8 cellular contexts compared by ENCODE assay signal in genomic region chr10:61899045-61899444, GRCh38. TPM values are rescaled to one million over a fixed set of nuclear protein-coding genes. Genes with fewer than 3 reads are reported as not detected.
DNase-seq lines count a peak whose midpoint lies in the region; FAIRE-seq and TF ChIP-seq lines count a peak whose summit lies in the region.

No MANE protein-coding gene starts in this region.

- peak overlapping the region; percentile 88 to 96 for H3K4me3 Mint-ChIP-seq in CD14-positive monocyte
- peak overlapping the region; percentile 95 for H3K4me3 Mint-ChIP-seq in activated T-helper 2 cell treated with anti-CD3 and anti-CD28 coated beads, Interferon-gamma antibody, Interleukin-2, Interleukin-4, amounts not matched to agents 10 μg/mL and 5 μg/mL and 100 μg/mL, durations not matched to agents 14 hours and 24 hours and 36 hours (ENCODE audit: low read depth)

- no peak for FAIRE-seq in HTR-8/SVneo (lab: Jason Lieb, UNC)

- TF ChIP-seq CTCF in CD14-positive monocyte (IDR thresholded peaks at IDR 0.05): no peak

- H3K27ac Mint-ChIP-seq in CD14-positive monocyte: peak overlapping the region; percentile 95 to 100 (median 99)
- peak overlapping the region; percentile 97 for H3K27ac Mint-ChIP-seq in activated T-helper 2 cell treated with anti-CD3 and anti-CD28 coated beads, Interferon-gamma antibody, Interleukin-2, Interleukin-4, amounts not matched to agents 10 μg/mL and 5 μg/mL and 100 μg/mL, durations not matched to agents 14 hours and 24 hours and 36 hours

- H3K27me3 Mint-ChIP-seq in CD14-positive monocyte (ENCODE audit: low read depth in 3 of 3): peaks cover 0 to 2% (median 0%) of the 10 kb centered on the region in 3 donors
- H3K27me3 Mint-ChIP-seq in activated T-helper 2 cell treated with anti-CD3 and anti-CD28 coated beads, Interferon-gamma antibody, Interleukin-2, Interleukin-4, amounts not matched to agents 10 μg/mL and 5 μg/mL and 100 μg/mL, durations not matched to agents 14 hours and 24 hours and 36 hours (ENCODE audit: low read depth): no peaks in the 10 kb centered on the region

- H3K36me3 Mint-ChIP-seq in CD14-positive monocyte: no peaks in the 10 kb centered on the region
- peaks cover 5% of the 10 kb centered on the region for H3K36me3 Mint-ChIP-seq in activated T-helper 2 cell treated with anti-CD3 and anti-CD28 coated beads, Interferon-gamma antibody, Interleukin-2, Interleukin-4, amounts not matched to agents 10 μg/mL and 5 μg/mL and 100 μg/mL, durations not matched to agents 14 hours and 24 hours and 36 hours (ENCODE audit: low read depth)

- H3K9me3 Mint-ChIP-seq in CD14-positive monocyte: peaks cover 0 to 2% (median 0%) of the 10 kb centered on the region in 7 donors
- no peaks in the 10 kb centered on the region for H3K9me3 Mint-ChIP-seq in activated T-helper 2 cell treated with anti-CD3 and anti-CD28 coated beads, Interferon-gamma antibody, Interleukin-2, Interleukin-4, amounts not matched to agents 10 μg/mL and 5 μg/mL and 100 μg/mL, durations not matched to agents 14 hours and 24 hours and 36 hours

- DNase-seq in CD14-positive monocyte (ENCODE audit: low spot score): peak; percentile 47
- DNase-seq in HTR-8/SVneo (ENCODE audit: insufficient read length, low spot score): peak; percentile 44
- DNase-seq in activated T-helper 2 cell treated with anti-CD3 and anti-CD28 coated beads, Interferon-gamma antibody, Interleukin-2, Interleukin-4, amounts not matched to agents 10 μg/mL and 5 μg/mL and 100 μg/mL, durations not matched to agents 14 hours and 24 hours and 36 hours (ENCODE audit: low spot score): no peak
- peak; percentile 18 for DNase-seq in medulla oblongata (ENCODE audit: extremely low spot score)
- DNase-seq in NCI-H2196 (lab: John Stamatoyannopoulos, UW; ENCODE audit: unreplicated experiment): no peak
- DNase-seq in cortex of kidney (lab: John Stamatoyannopoulos, UW): no peak
- DNase-seq in DMS79 (lab: John Stamatoyannopoulos, UW): no peak
- no peak for DNase-seq in NCI-H82 (lab: John Stamatoyannopoulos, UW)

- H3K4me1 Mint-ChIP-seq in CD14-positive monocyte: peaks cover 35% of the 10 kb centered on the region
- peaks cover 39% of the 10 kb centered on the region for H3K4me1 Mint-ChIP-seq in activated T-helper 2 cell treated with anti-CD3 and anti-CD28 coated beads, Interferon-gamma antibody, Interleukin-2, Interleukin-4, amounts not matched to agents 10 μg/mL and 5 μg/mL and 100 μg/mL, durations not matched to agents 14 hours and 24 hours and 36 hours (ENCODE audit: low read depth)

- intact Hi-C loops in CD14-positive monocyte (cut with micrococcal nuclease): loop anchor here in 1 of 2 donors (10.0 kb wide), 1 partner anchor 356 kb away; no protein-coding TSS in a partner anchor
- intact Hi-C loops in activated T-helper 2 cell treated with anti-CD3 and anti-CD28 coated beads, Interferon-gamma antibody, Interleukin-2, Interleukin-4, amounts not matched to agents 10 μg/mL and 5 μg/mL and 100 μg/mL, durations not matched to agents 14 hours and 24 hours and 36 hours (cut with micrococcal nuclease): loop anchor here (1.0 to 5.0 kb wide), 6 partner anchors 89 to 1368 kb away; no protein-coding TSS in a partner anchor

RNA-seq across cellular contexts. Expression of gene ARID5B, which starts 2.5 kb away (rescaled TPM):
- 1 to 10 TPM; 1.5 to 2.5 TPM for polyA plus RNA-seq in CD14-positive monocyte
- total RNA-seq in activated T-helper 2 cell treated with anti-CD3 and anti-CD28 coated beads, Interferon-gamma antibody, Interleukin-2, Interleukin-4, amounts not matched to agents 10 μg/mL and 5 μg/mL and 100 μg/mL, durations not matched to agents 14 hours and 24 hours and 36 hours: 34.9 and 35.7 TPM in 2 replicates

Comparison
In these comparisons a context has a peak if more than half of its experiments do, and no peak if none do; other contexts are left out.
1. DNase-seq: peak in CD14-positive monocyte (single experiment), HTR-8/SVneo (single experiment) and medulla oblongata (single experiment); none in activated T-helper 2 cell treated with anti-CD3 and anti-CD28 coated beads, Interferon-gamma antibody, Interleukin-2, Interleukin-4, amounts not matched to agents 10 μg/mL and 5 μg/mL and 100 μg/mL, durations not matched to agents 14 hours and 24 hours and 36 hours (single experiment), NCI-H2196 (single experiment), cortex of kidney (single experiment), DMS79 (single experiment) and NCI-H82 (single experiment).